ENCODE assay signal across 19 cellular contexts in genomic region chr11:20087118-20087521, GRCh38.
DNase-seq lines count a peak whose midpoint lies in the region; ATAC-seq, FAIRE-seq and TF ChIP-seq lines count a peak whose summit lies in the region.
"Had no signal": no experiment of that assay in that cellular context is flagged by ENCODE, and none has a peak within 500 bp of the region (broad histone marks: within the 10 kb centered on the region; RNA-seq: fewer than 3 reads in every experiment).

No MANE protein-coding gene starts in this region.

- H3K4me3 ChIP-seq in cardiac muscle cell (no peak overlapping the region), dorsolateral prefrontal cortex (no peak overlapping the region), esophagus muscularis mucosa (no peak overlapping the region)

- no peak for ATAC-seq in left ventricle myocardium superior
- peak; percentile 50 for ATAC-seq in omental fat pad (ENCODE audit: low FRiP score)

- 78% methylated on average over 7 of the region's 7 CpGs for WGBS in esophagus muscularis mucosa

- no peak for TF ChIP-seq EP300 in esophagus muscularis mucosa (IDR thresholded peaks at IDR 0.05)

- H3K27me3 ChIP-seq in cardiac muscle cell, result no peaks in the 10 kb centered on the region
- no peaks in the 10 kb centered on the region for H3K27me3 ChIP-seq in dorsolateral prefrontal cortex
- H3K27me3 ChIP-seq in esophagus muscularis mucosa, result no peaks in the 10 kb centered on the region

- H3K4me1 ChIP-seq in cardiac muscle cell (ENCODE audit: low read depth), result peaks cover 26% of the 10 kb centered on the region
- peaks cover 0 to 14% (median 9%) of the 10 kb centered on the region in 4 donors for H3K4me1 ChIP-seq in esophagus muscularis mucosa

- TF ChIP-seq POLR2A in esophagus muscularis mucosa (IDR thresholded peaks at IDR 0.05; ENCODE audit: low read depth), result no peak

- no peak for TF ChIP-seq CTCF in cardiac muscle cell (IDR thresholded peaks at IDR 0.05; ENCODE audit: low read depth, low read length)
- TF ChIP-seq CTCF in dorsolateral prefrontal cortex (IDR thresholded peaks at IDR 0.05 in 54 of 56, conservative IDR thresholded peaks at IDR 0.05 in 2 of 56; ENCODE audit: low read depth in 1 of 56, partially characterized antibody in 56 of 56), result no peak
- TF ChIP-seq CTCF in omental fat pad (IDR thresholded peaks at IDR 0.05), result no peak
- TF ChIP-seq CTCF in esophagus muscularis mucosa (IDR thresholded peaks at IDR 0.05), result no peak

- H3K27ac ChIP-seq in cardiac muscle cell, result peak overlapping the region; percentile 90
- H3K27ac ChIP-seq in dorsolateral prefrontal cortex, result peak overlapping the region in 41 of 59 donors; percentile 2 to 74 (median 43)
- H3K27ac ChIP-seq in esophagus muscularis mucosa (replicated peaks in 1 of 4), result no peak overlapping the region

- no peak for FAIRE-seq in urothelium cell line (lab: Jason Lieb, UNC)
- FAIRE-seq: bronchial epithelial cell, TTC549 had no signal

- H3K36me3 ChIP-seq in cardiac muscle cell, result peaks cover 95% of the 10 kb centered on the region
- H3K36me3 ChIP-seq in esophagus muscularis mucosa, result peaks cover 29 to 98% (median 82%) of the 10 kb centered on the region in 4 donors

- DNase-seq in cardiac muscle cell (ENCODE audit: low read depth in 1 of 2, low spot score in 1 of 2) (no peak), left ventricle myocardium superior (no peak), dorsolateral prefrontal cortex (no peak), omental fat pad (ENCODE audit: low spot score) (no peak), Kasumi-1 (lab: John Stamatoyannopoulos, UW) (no peak), esophagus muscularis mucosa (ENCODE audit: extremely low spot score) (no peak), urothelium cell line (ENCODE audit: low spot score) (no peak)
- DNase-seq in activated CD4-positive, CD25-positive, alpha-beta regulatory T cell treated with anti-CD3 and anti-CD28 coated beads, Interleukin-2, amount 50 U/mL, for 72 hours, result no peak
- DNase-seq: 8988T; activated naive CD4-positive, alpha-beta T cell treated with anti-CD3 and anti-CD28 coated beads for 36 hours; effector CD4-positive, alpha-beta T cell; EL; hypothalamus; NCI-H2029; NCI-H510A; stimulated activated CD4-positive, alpha-beta T cell treated with anti-CD3 and anti-CD28 coated beads, Interleukin-4, amount 100 ng/mL, for 1 hour; SW 1271 had no signal

- H3K9me3 ChIP-seq in cardiac muscle cell (ENCODE audit: low read depth) (no peaks in the 10 kb centered on the region), esophagus muscularis mucosa (no peaks in the 10 kb centered on the region)

- intact Hi-C loops in left ventricle myocardium superior (cut with micrococcal nuclease) (no loop called here), dorsolateral prefrontal cortex (cut with DNase I) (no loop called here), esophagus muscularis mucosa (cut with DNase I) (no loop called here)

Comparison
In these comparisons a context has a peak if more than half of its experiments do, and no peak if none do; other contexts are left out.
1. H3K27ac ChIP-seq: peak in cardiac muscle cell (single experiment) and dorsolateral prefrontal cortex (41 of 59); none in esophagus muscularis mucosa (0 of 4).